ENCODE assay signal across 33 cellular contexts in the genomic region with DNA sequence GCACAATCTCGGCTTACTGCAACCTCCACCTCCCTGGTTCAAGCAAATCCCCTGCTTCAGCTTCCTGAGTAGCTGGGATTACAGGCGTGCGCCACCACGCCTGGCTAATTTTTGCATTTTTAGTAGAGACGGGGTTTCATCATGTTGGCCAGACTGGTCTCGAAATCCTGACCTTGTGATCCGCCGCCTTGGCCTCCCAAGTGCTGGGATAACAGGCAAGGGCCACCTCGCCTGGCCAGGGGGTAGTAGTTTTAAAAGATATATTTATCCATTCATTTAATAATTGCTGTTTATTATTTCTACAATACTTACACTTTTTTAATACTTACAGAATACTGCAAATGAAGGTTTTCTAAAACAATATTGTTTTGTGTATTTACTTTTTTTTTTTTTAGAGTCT.
"Had no signal": no experiment of that assay in that cellular context is flagged by ENCODE, and none has a peak within 500 bp of the region (broad histone marks: within the 10 kb centered on the region; RNA-seq: fewer than 3 reads in every experiment).

No MANE protein-coding gene starts in this region.

- DNase-seq: activated B cell treated with CpG ODN at 0.5 μM for 24 hours; activated CD4-positive, alpha-beta memory T cell treated with anti-CD3 and anti-CD28 coated beads for 36 hours; activated CD4-positive, alpha-beta T cell treated with anti-CD3 and anti-CD28 coated beads for 4 hours; activated CD4-positive, alpha-beta T cell treated with anti-CD3 and anti-CD28 coated beads, Interleukin-2, amount 10 ng/mL, durations not matched to agents 24 days and 14 days; activated CD4-positive, alpha-beta T cell treated with anti-CD3 and anti-CD28 coated beads, Interleukin-2, amount 50 U/mL, for 1 hour; activated CD4-positive, alpha-beta T cell treated with anti-CD3 and anti-CD28 coated beads, Interleukin-2, amount 50 U/mL, for 4 hours; activated CD4-positive, CD25-positive, alpha-beta regulatory T cell treated with anti-CD3 and anti-CD28 coated beads, Interleukin-2, amount 50 U/mL, for 72 hours; activated CD8-positive, alpha-beta memory T cell treated with anti-CD3 and anti-CD28 coated beads, Interleukin-2, amount 10 ng/mL, durations not matched to agents 7 days and 5 days; activated CD8-positive, alpha-beta T cell treated with anti-CD3 and anti-CD28 coated beads for 36 hours; activated effector memory CD4-positive, alpha-beta T cell treated with anti-CD3 and anti-CD28 coated beads, Interleukin-2, amount 50 U/mL, for 16 hours; activated gamma-delta T cell treated with Interleukin-2 at 50 U/mL for 16 hours; activated naive CD4-positive, alpha-beta T cell; activated naive CD4-positive, alpha-beta T cell treated with anti-CD3 and anti-CD28 coated beads for 36 hours; activated naive CD4-positive, alpha-beta T cell treated with anti-CD3 and anti-CD28 coated beads, Interleukin-2, amount 50 U/mL, for 16 hours; activated naive CD8-positive, alpha-beta T cell treated with anti-CD3 and anti-CD28 coated beads for 36 hours; activated T-cell treated with anti-CD3 and anti-CD28 coated beads for 4 hours; activated T-cell treated with anti-CD3 and anti-CD28 coated beads, Interleukin-2, amount 50 U/mL, for 1 hour; activated T-cell treated with anti-CD3 and anti-CD28 coated beads, Interleukin-2, amount 50 U/mL, for 4 hours; activated T-cell treated with anti-CD3 and anti-CD28 coated beads, Interleukin-2, amount 50 U/mL, for 72 hours; amniotic stem cell; body of pancreas; brain microvascular endothelial cell; central memory CD4-positive, alpha-beta T cell; T-helper 1 cell; T-helper 2 cell; T-helper 9 cell had no signal

- H3K9me3 ChIP-seq: body of pancreas, breast epithelium had no signal

- H3K27ac ChIP-seq: adrenal gland, body of pancreas, brain microvascular endothelial cell, breast epithelium, VCaP had no signal

- FAIRE-seq: astrocyte, TTC549 had no signal

- ATAC-seq: activated CD8-positive, alpha-beta memory T cell treated with anti-CD3 and anti-CD28 coated beads, Interleukin-2, amount 10 ng/mL, durations not matched to agents 7 days and 5 days; activated CD8-positive, alpha-beta T cell treated with anti-CD3 and anti-CD28 coated beads for 36 hours; activated naive CD4-positive, alpha-beta T cell treated with anti-CD3 and anti-CD28 coated beads, Interleukin-2, amount 50 U/mL, for 72 hours; activated T-cell treated with anti-CD3 and anti-CD28 coated beads, Interleukin-2, amount 50 U/mL, for 4 hours; activated T-cell treated with anti-CD3 and anti-CD28 coated beads, Interleukin-2, amount 50 U/mL, for 72 hours; activated T-helper 17 cell treated with anti-CD3 and anti-CD28 coated beads, Interleukin-2, amount 50 U/mL, for 72 hours; body of pancreas had no signal

- H3K36me3 ChIP-seq: adrenal gland, brain microvascular endothelial cell, breast epithelium had no signal

- H3K4me1 ChIP-seq: adrenal gland, body of pancreas, breast epithelium had no signal

- H3K27me3 ChIP-seq: adrenal gland, body of pancreas, brain microvascular endothelial cell, breast epithelium had no signal

- H3K4me3 ChIP-seq: adrenal gland, body of pancreas, breast epithelium had no signal
